ENCODE assay signal across 31 cellular contexts in the genomic region with DNA sequence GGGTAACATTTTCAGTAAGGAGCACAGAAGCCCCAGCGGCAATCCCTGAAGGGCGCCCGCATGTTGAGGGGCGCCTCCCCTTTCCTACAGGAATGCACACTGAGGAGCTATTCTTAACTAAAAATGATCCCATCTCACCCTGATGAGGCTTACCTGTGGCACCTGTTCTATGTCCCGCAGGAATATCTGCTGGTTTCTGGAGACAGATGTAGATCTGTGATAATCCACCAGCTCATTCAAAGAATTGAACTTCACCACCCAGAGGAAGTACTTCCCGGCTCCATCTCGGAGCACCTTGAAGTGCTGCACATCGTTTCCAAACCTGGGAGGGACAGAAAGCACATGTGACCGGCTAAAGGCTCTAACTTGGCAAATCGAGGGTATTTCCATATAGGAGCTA.
"Had no signal": no experiment of that assay in that cellular context is flagged by ENCODE, and none has a peak within 500 bp of the region (broad histone marks: within the 10 kb centered on the region; RNA-seq: fewer than 3 reads in every experiment).

No MANE protein-coding gene starts in this region.

- H3K27ac ChIP-seq: brain microvascular endothelial cell, coronary artery, gastrocnemius medialis, hepatocyte, left ventricle myocardium inferior, parathyroid adenoma, thoracic aorta, WERI-Rb-1 had no signal

- H3K27ac Mint-ChIP-seq: activated CD4-positive, alpha-beta T cell treated with anti-CD3 and anti-CD28 coated beads, Interleukin-2, amount 10 ng/mL, durations not matched to agents 7 days and 5 days; activated CD8-positive, alpha-beta T cell treated with anti-CD3 and anti-CD28 coated beads for 36 hours; activated naive CD8-positive, alpha-beta T cell treated with anti-CD3 and anti-CD28 coated beads, Interleukin-2, amount 10 ng/mL, durations not matched to agents 7 days and 5 days; effector memory CD8-positive, alpha-beta T cell; type B pancreatic cell had no signal

- FAIRE-seq: astrocyte had no signal

- H2AFZ ChIP-seq: hepatocyte, parathyroid adenoma had no signal

- H3K9me3 Mint-ChIP-seq: activated CD4-positive, alpha-beta T cell treated with anti-CD3 and anti-CD28 coated beads, Interleukin-2, amount 10 ng/mL, durations not matched to agents 7 days and 5 days; activated CD8-positive, alpha-beta T cell treated with anti-CD3 and anti-CD28 coated beads for 36 hours; activated naive CD4-positive, alpha-beta T cell treated with anti-CD3 and anti-CD28 coated beads for 36 hours; activated naive CD8-positive, alpha-beta T cell treated with anti-CD3 and anti-CD28 coated beads, Interleukin-2, amount 10 ng/mL, durations not matched to agents 7 days and 5 days; effector memory CD8-positive, alpha-beta T cell; neural crest cell; type B pancreatic cell had no signal

- H3K27me3 ChIP-seq: brain microvascular endothelial cell, gastrocnemius medialis, hepatocyte, uterus had no signal

- ATAC-seq: activated CD8-positive, alpha-beta T cell treated with anti-CD3 and anti-CD28 coated beads for 36 hours; effector memory CD8-positive, alpha-beta T cell; gastrocnemius medialis; right cardiac atrium; T-helper 17 cell had no signal

- DNase-seq: activated CD4-positive, alpha-beta T cell treated with anti-CD3 and anti-CD28 coated beads for 1 hour; activated CD4-positive, alpha-beta T cell treated with anti-CD3 and anti-CD28 coated beads, Interleukin-2, amount 10 ng/mL, durations not matched to agents 7 days and 5 days; activated CD8-positive, alpha-beta T cell treated with anti-CD3 and anti-CD28 coated beads for 36 hours; activated effector memory CD4-positive, alpha-beta T cell treated with Interleukin-2 at 50 U/mL for 16 hours; activated naive CD4-positive, alpha-beta T cell treated with anti-CD3 and anti-CD28 coated beads for 36 hours; activated naive CD8-positive, alpha-beta T cell treated with anti-CD3 and anti-CD28 coated beads, Interleukin-2, amount 10 ng/mL, durations not matched to agents 7 days and 5 days; activated T-cell treated with anti-CD3 and anti-CD28 coated beads, Interleukin-2, amount 50 U/mL, for 48 hours; amniotic stem cell; brain microvascular endothelial cell; effector memory CD8-positive, alpha-beta T cell; erythroblast; gastrocnemius medialis; islet precursor cell; left ventricle myocardium inferior; nucleus accumbens; right cardiac atrium; stimulated activated CD4-positive, alpha-beta T cell treated with anti-CD3 and anti-CD28 coated beads, Interleukin-15, amount 100 ng/mL, for 24 hours; stimulated activated CD4-positive, alpha-beta T cell treated with anti-CD3 and anti-CD28 coated beads, Interleukin-2, amount 100 ng/mL, for 24 hours; stimulated activated naive CD4-positive, alpha-beta T cell treated with Interleukin-2 at 50 U/mL for 16 hours; T-helper 17 cell; T1000; uterus; WERI-Rb-1 had no signal

- H3K9ac ChIP-seq: parathyroid adenoma had no signal

- H3K4me3 Mint-ChIP-seq: activated CD4-positive, alpha-beta T cell treated with anti-CD3 and anti-CD28 coated beads, Interleukin-2, amount 10 ng/mL, durations not matched to agents 7 days and 5 days; activated CD8-positive, alpha-beta T cell treated with anti-CD3 and anti-CD28 coated beads for 36 hours; activated naive CD4-positive, alpha-beta T cell treated with anti-CD3 and anti-CD28 coated beads for 36 hours; activated naive CD8-positive, alpha-beta T cell treated with anti-CD3 and anti-CD28 coated beads, Interleukin-2, amount 10 ng/mL, durations not matched to agents 7 days and 5 days; effector memory CD8-positive, alpha-beta T cell; neural crest cell; T-helper 17 cell; type B pancreatic cell had no signal

- H3K4me2 ChIP-seq: hepatocyte had no signal

- H3K27me3 Mint-ChIP-seq: activated CD4-positive, alpha-beta T cell treated with anti-CD3 and anti-CD28 coated beads, Interleukin-2, amount 10 ng/mL, durations not matched to agents 7 days and 5 days; activated CD8-positive, alpha-beta T cell treated with anti-CD3 and anti-CD28 coated beads for 36 hours; activated naive CD8-positive, alpha-beta T cell treated with anti-CD3 and anti-CD28 coated beads, Interleukin-2, amount 10 ng/mL, durations not matched to agents 7 days and 5 days; effector memory CD8-positive, alpha-beta T cell; T-helper 17 cell; type B pancreatic cell had no signal

- H3K36me3 ChIP-seq: uterus had no signal

- H3K4me1 ChIP-seq: uterus had no signal

- H3K4me3 ChIP-seq: coronary artery, gastrocnemius medialis, hepatocyte, left ventricle myocardium inferior, lung, thoracic aorta, uterus had no signal

- H3K9me3 ChIP-seq: gastrocnemius medialis, left ventricle myocardium inferior, thoracic aorta, uterus had no signal

- H3K4me1 Mint-ChIP-seq: neural crest cell had no signal
